In genomic region chr12:15789215-15790171, GRCh38 we compare ENCODE assay signal across 8 cellular contexts. TPM values are rescaled to one million over a fixed set of nuclear protein-coding genes. Genes with fewer than 3 reads are reported as not detected.
A peak's percentile ranks its signal among the peaks of the same experiment; 100 is the strongest.
DNase-seq lines count a peak whose midpoint lies in the region; ATAC-seq, FAIRE-seq and TF ChIP-seq lines count a peak whose summit lies in the region.

Gene EPS8, minus strand, starts transcription at chr12:15789388. Its CDS starts 106,437 bp downstream, at chr12:15682951.

- peaks cover 41% of the 10 kb centered on the region for H3K79me2 ChIP-seq in HepG2 (ENCODE audit: insufficient read depth, low read length)

- peak within 1 kb of the TSS; percentile 94 for H3K4me2 ChIP-seq in HepG2 (ENCODE audit: low read depth, low read length)

- ATAC-seq in GM19324 (IDR thresholded peaks at IDR 0.05; ENCODE audit: low FRiP score, unreplicated experiment) (peak; percentile 93), HG03457 (IDR thresholded peaks at IDR 0.05; ENCODE audit: unreplicated experiment) (peak; percentile 86), HepG2 (peak; percentile 90)

- H4K20me1 ChIP-seq in HepG2 (ENCODE audit: insufficient read depth, low read length) = no peaks in the 10 kb centered on the region

- CTCF ChIA-PET in BJ (lab: Yijun Ruan, JAX) (interaction anchor here (0.6 to 3.0 kb wide), 7 partner anchors 17 to 204 kb away, joined by 3 to 10 read pairs (median 3); no protein-coding TSS in a partner anchor), HepG2 (lab: Yijun Ruan, JAX; ENCODE audit: low intra/inter-chr PET ratio, low total read pairs) (no interaction called here)

- peak; percentile 81 to 93 for TF ChIP-seq POLR2A in HepG2 (IDR thresholded peaks at IDR 0.05; ENCODE audit: insufficient read depth in 1 of 2, low read depth in 2 of 2, low read length in 2 of 2)

- DNase-seq in BJ (ENCODE audit: low read depth) = no peak
- peak; percentile 33 for DNase-seq in NCI-H524 treated with DMSO at 0.1 percent for 48 hours (lab: John Stamatoyannopoulos, UW)
- peak; percentile 63 to 74 for DNase-seq in activated CD4-positive, alpha-beta T cell treated with anti-CD3 and anti-CD28 coated beads, Interleukin-2, amount 50 U/mL, for 24 hours (ENCODE audit: low read depth in 1 of 2, low spot score in 1 of 2)
- peak; percentile 96 for DNase-seq in dermis blood vessel endothelial cell
- peak; percentile 83 for DNase-seq in HepG2 (ENCODE audit: low spot score)
- DNase-seq in stimulated activated CD4-positive, alpha-beta T cell treated with anti-CD3 and anti-CD28 coated beads, Interleukin-2, amount 100 ng/mL, for 48 hours = peak; percentile 83 to 87

- TF ChIP-seq CTCF in BJ (IDR thresholded peaks at IDR 0.05; ENCODE audit: insufficient read depth, low read depth, low read length) (peak; percentile 18; the same call in 1 of the 2 replicates), HepG2 (CRISPR knock-in tag; IDR thresholded peaks at IDR 0.05) (no peak; the same call in none of the 2 replicates)

- FAIRE-seq in HepG2 (lab: Jason Lieb, UNC) = peak; percentile 65

- peak in 1 of 2 experiments; percentile 18; a peak in 1 of 4 replicates for TF ChIP-seq EP300 in HepG2 (IDR thresholded peaks at IDR 0.05; ENCODE audit: low read depth in 2 of 2, low read length in 2 of 2)
- TF ChIP-seq EP300 in HepG2 (CRISPR knock-in tag; IDR thresholded peaks at IDR 0.05; ENCODE audit: borderline replicate concordance) = no peak; the same call in 1 of the 2 replicates

- POLR2A ChIA-PET in BJ (lab: Charles Lee) (interaction anchor here (0.5 to 1.8 kb wide), 5 partner anchors 9 to 41 kb away, joined by 3 to 11 read pairs (median 5); no protein-coding TSS in a partner anchor), HepG2 (lab: Yijun Ruan, JAX) (interaction anchor here (0.8 to 3.2 kb wide), 12 partner anchors 8 to 198 kb away, joined by 3 to 31 read pairs (median 4); partner anchors contain the start of gene STRAP)

- H3K9ac ChIP-seq in HepG2 (ENCODE audit: insufficient read depth, low read depth, low read length) = peak within 1 kb of the TSS; percentile 91

- in situ Hi-C loops in HepG2 (cut with HindIII; ENCODE audit: extremely low pct_ligation_motif_present, low pct_unique_long_range_greater_than_20kb) = no loop called here

- peaks cover 43% of the 10 kb centered on the region for H3K4me1 ChIP-seq in HepG2 (ENCODE audit: insufficient read depth, low read length)

- BruUV-seq in HepG2 (replicated peaks; lab: Mats Ljungman, UMichigan) = TSS peak; percentile 93

- intact Hi-C loops in HepG2 (cut with micrococcal nuclease; ENCODE audit: unreplicated experiment) = loop anchor here (2.0 kb wide), 1 partner anchor 33 kb away; no protein-coding TSS in a partner anchor

- WGBS in HepG2 (ENCODE audit: low lambda C conversion rate) = under 1% methylated on average over 38 of the region's 85 CpGs

- H3K36me3 ChIP-seq in BJ (ENCODE audit: control insufficient read depth, insufficient read depth, low read length) (no peaks in the 10 kb centered on the region), HepG2 (replicated peaks in 1 of 2; ENCODE audit: control insufficient read depth in 1 of 2, insufficient read depth in 2 of 2, low read length in 2 of 2) (no peaks in the 10 kb centered on the region)

- peak; percentile 54 for TF ChIP-seq RAD21 in HepG2 (CRISPR knock-in tag; IDR thresholded peaks at IDR 0.05)

- peak within 1 kb of the TSS; percentile 82 for H2AFZ ChIP-seq in HepG2 (ENCODE audit: low read length)

- peak within 1 kb of the TSS; percentile 92 for H3K27ac ChIP-seq in HepG2 (ENCODE audit: extremely low read length, insufficient read depth, low read length)

- H3K4me3 ChIP-seq in BJ (ENCODE audit: low read depth, low read length) (peak within 1 kb of the TSS; percentile 96), HepG2 (replicated peaks in 1 of 3; ENCODE audit: insufficient read depth in 1 of 3, low read depth in 2 of 3, low read length in 3 of 3) (peak within 1 kb of the TSS; percentile 84 to 92 (median 91))

- no peaks in the 10 kb centered on the region for H3K9me3 ChIP-seq in HepG2 (ENCODE audit: low read length)

- no peaks in the 10 kb centered on the region for H3K27me3 ChIP-seq in BJ (ENCODE audit: control insufficient read depth, insufficient read depth, low read length)
- H3K27me3 ChIP-seq in HepG2 (ENCODE audit: control insufficient read depth in 1 of 2, insufficient read depth in 2 of 2, low read length in 2 of 2) = no peaks in the 10 kb centered on the region; a peak in 1 of 5 replicates

TF ChIP-seq in HepG2, 621 proteins besides CTCF, POLR2A, EP300 and RAD21 (continues in another document):
- TF ChIP-seq TP53 (CRISPR knock-in tag; conservative IDR thresholded peaks at IDR 0.05) (no peak; the same call in 1 of the 2 replicates), HNF4G (IDR thresholded peaks at IDR 0.05; ENCODE audit: borderline replicate concordance, low read depth, low read length) (peak; percentile 45; the same call in 1 of the 2 replicates), HNF4G (CRISPR knock-in tag; IDR thresholded peaks at IDR 0.05; ENCODE audit: borderline replicate concordance, low read depth) (no peak), SCMH1 (CRISPR knock-in tag; IDR thresholded peaks at IDR 0.05; ENCODE audit: borderline replicate concordance) (no peak), REXO4 (CRISPR knock-in tag; IDR thresholded peaks at IDR 0.05; ENCODE audit: borderline replicate concordance) (peak; percentile 63; the same call in 1 of the 2 replicates), RFX3 (CRISPR knock-in tag; IDR thresholded peaks at IDR 0.05) (no peak), ZNF432 (CRISPR knock-in tag; IDR thresholded peaks at IDR 0.05; ENCODE audit: borderline replicate concordance) (no peak), KAT2B (IDR thresholded peaks at IDR 0.05; ENCODE audit: borderline replicate concordance, low read depth, low read length) (no peak), SRSF4 (IDR thresholded peaks at IDR 0.05; ENCODE audit: low read depth, low read length, poor library complexity, severe bottlenecking) (no peak), CEBPB (IDR thresholded peaks at IDR 0.05; ENCODE audit: borderline replicate concordance, low read depth, low read length) (peak; percentile 93), TBP (CRISPR knock-in tag; IDR thresholded peaks at IDR 0.05) (peak; percentile 45; the same call in 1 of the 2 replicates)

RNA-seq across cellular contexts. Expression of gene EPS8, which starts in this region (rescaled TPM):
- polyA plus RNA-seq in BJ (2011; rRNA removed) = 93.3 and 118 TPM in 2 replicates
- polyA minus RNA-seq in BJ (2011; rRNA and poly(A)+ RNA removed) = 75.7 and 81.5 TPM in 2 replicates
- total RNA-seq in dermis blood vessel endothelial cell = 14.1 and 29.1 TPM in 2 replicates
- total RNA-seq in HepG2 (2016; rRNA removed; fragmentation: Illumina TruSeq; extraction: Trizol) = 43.4 and 51.6 TPM in 2 replicates
- 9.4 and 10.4 TPM in 2 replicates for total RNA-seq in HepG2 (2016; cell fraction: cytosol; rRNA removed; fragmentation: Illumina TruSeq; extraction: Trizol; ENCODE audit: low read depth)
- 40.9 and 52.2 TPM in 2 replicates for total RNA-seq in HepG2 (2016; cell fraction: insoluble cytoplasmic fraction; rRNA removed; fragmentation: Illumina TruSeq; extraction: Trizol)
- 23.4 and 25.9 TPM in 2 replicates for total RNA-seq in HepG2 (2016; cell fraction: membrane; rRNA removed; fragmentation: Illumina TruSeq; extraction: Trizol)
- total RNA-seq in HepG2 (2016; cell fraction: nucleus; rRNA removed; fragmentation: Illumina TruSeq; extraction: Trizol) = 44.6 and 50.9 TPM in 2 replicates
- polyA plus RNA-seq in HepG2 (2011; rRNA removed) = 37.1 and 39.2 TPM in 2 replicates
- 30.2 and 34.0 TPM in 2 replicates for polyA plus RNA-seq in HepG2 (2011; cell fraction: cytosol; rRNA removed)
- polyA plus RNA-seq in HepG2 (2011; cell fraction: nucleus; rRNA removed) = 26.3 and 29.3 TPM in 2 replicates
- 19.5 and 25.8 TPM in 2 replicates for polyA plus RNA-seq in HepG2 (2012)
- polyA plus RNA-seq in HepG2 (2016; cell fraction: cytosol; fragmentation: Illumina TruSeq; extraction: Trizol; ENCODE audit: low read depth) = 2.6 and 3.2 TPM in 2 replicates
- 42.1 and 42.3 TPM in 2 replicates for polyA plus RNA-seq in HepG2 (2016; cell fraction: insoluble cytoplasmic fraction; fragmentation: Illumina TruSeq; extraction: Trizol; ENCODE audit: low read depth)
- 8.5 and 8.8 TPM in 2 replicates for polyA plus RNA-seq in HepG2 (2016; cell fraction: membrane; fragmentation: Illumina TruSeq; extraction: Trizol; ENCODE audit: low read depth)
- 28.2 and 28.4 TPM in 2 replicates for polyA plus RNA-seq in HepG2 (2016; cell fraction: nucleus; fragmentation: Illumina TruSeq; extraction: Trizol; ENCODE audit: insufficient read depth, low read depth)
- polyA minus RNA-seq in HepG2 (2011; rRNA and poly(A)+ RNA removed; ENCODE audit: low replicate concordance) = 3.8 and 44.2 TPM in 2 replicates
- 23.0 and 33.1 TPM in 2 replicates for polyA minus RNA-seq in HepG2 (2011; cell fraction: cytosol; rRNA and poly(A)+ RNA removed)
- 108 and 119 TPM in 2 replicates for polyA minus RNA-seq in HepG2 (2011; cell fraction: nucleus; rRNA and poly(A)+ RNA removed)
